In the genomic region with DNA sequence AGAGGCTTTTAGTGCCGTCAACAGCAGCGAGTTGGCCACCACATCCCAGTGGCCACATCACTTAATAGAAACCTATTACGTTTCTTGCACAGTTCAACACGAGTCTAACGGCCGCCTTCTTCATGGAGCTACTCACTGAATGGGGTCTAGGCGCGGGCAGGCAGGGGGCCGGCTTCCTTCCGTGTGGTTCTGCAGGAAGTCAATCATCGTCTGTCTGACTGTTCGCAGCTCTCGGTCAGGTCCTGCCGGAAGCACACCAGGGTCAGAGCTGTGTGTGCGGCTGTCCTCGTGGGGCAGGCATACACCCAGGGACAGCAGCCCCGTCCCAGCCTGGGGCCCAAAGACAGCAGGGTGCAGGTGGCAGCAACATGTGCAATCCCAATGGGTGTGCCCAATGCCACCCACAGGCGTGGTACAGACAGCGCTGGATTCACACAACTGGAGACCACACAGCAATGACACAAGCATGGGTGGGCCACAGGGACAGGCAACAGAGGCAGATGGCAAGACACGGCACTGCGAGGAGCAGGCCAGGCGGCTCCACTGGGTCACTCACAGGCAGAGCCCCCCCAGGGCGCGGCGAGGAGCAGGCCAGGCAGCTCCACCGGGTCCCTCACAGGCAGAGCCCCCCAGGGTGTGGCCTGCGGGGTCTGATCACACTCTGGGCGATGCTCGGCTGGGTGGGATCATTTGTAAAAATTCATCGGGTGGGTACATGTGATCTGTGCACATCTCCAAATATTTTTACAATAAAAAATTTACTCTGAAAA, we compare ENCODE assay signal across 18 cellular contexts. TPM values are rescaled to one million over a fixed set of nuclear protein-coding genes. Genes with fewer than 3 reads are reported as not detected.
"Had no signal": no experiment of that assay in that cellular context is flagged by ENCODE, and none has a peak within 500 bp of the region (broad histone marks: within the 10 kb centered on the region; RNA-seq: fewer than 3 reads in every experiment).

No MANE protein-coding gene starts in this region.

- H3K4me3 Mint-ChIP-seq: activated CD4-positive, alpha-beta T cell treated with anti-CD3 and anti-CD28 coated beads, Interleukin-2, amount 10 ng/mL, durations not matched to agents 24 days and 14 days; activated T-cell treated with anti-CD3 and anti-CD28 coated beads, Interleukin-2, amount 50 U/mL, for 4 hours; endodermal cell; natural killer cell had no signal

- H3K27ac Mint-ChIP-seq: activated CD4-positive, alpha-beta T cell treated with anti-CD3 and anti-CD28 coated beads, Interleukin-2, amount 10 ng/mL, durations not matched to agents 24 days and 14 days; endodermal cell had no signal

- H3K36me3 ChIP-seq: breast epithelium had no signal

- H3K9me3 ChIP-seq: breast epithelium, lower lobe of right lung, prostate gland, right lobe of liver had no signal

- H3K27ac ChIP-seq: breast epithelium, lower lobe of right lung, prostate gland, right lobe of liver, WERI-Rb-1 had no signal

- ATAC-seq: activated T-cell treated with anti-CD3 and anti-CD28 coated beads, Interleukin-2, amount 50 U/mL, for 4 hours; lower lobe of right lung; natural killer cell; right lobe of liver had no signal

- DNase-seq: activated CD4-positive, alpha-beta T cell treated with anti-CD3 and anti-CD28 coated beads, Interleukin-2, amount 10 ng/mL, durations not matched to agents 24 days and 14 days; activated T-cell treated with anti-CD3 and anti-CD28 coated beads, Interleukin-2, amount 50 U/mL, for 4 hours; aorta; dermis blood vessel endothelial cell; endodermal cell; hippocampal formation; lower lobe of right lung; natural killer cell; occipital lobe; right lobe of liver; stimulated activated CD4-positive, alpha-beta T cell treated with anti-CD3 and anti-CD28 coated beads, Interleukin-1b, Interleukin-23, amount 100 ng/mL, for 48 hours; stimulated activated naive CD4-positive, alpha-beta T cell treated with Interleukin-2 at 50 U/mL for 16 hours; trophoblast cell; WERI-Rb-1 had no signal

- H3K4me1 Mint-ChIP-seq: endodermal cell had no signal

- H3K27me3 Mint-ChIP-seq: activated CD4-positive, alpha-beta T cell treated with anti-CD3 and anti-CD28 coated beads, Interleukin-2, amount 10 ng/mL, durations not matched to agents 24 days and 14 days had no signal

- H3K4me1 ChIP-seq: breast epithelium, lower lobe of right lung, prostate gland, right lobe of liver had no signal

- H3K36me3 Mint-ChIP-seq: natural killer cell had no signal

- H3K4me3 ChIP-seq: breast epithelium, lower lobe of right lung, prostate gland, right lobe of liver had no signal

- H3K27me3 ChIP-seq: breast epithelium, right lobe of liver had no signal

- H3K9me3 Mint-ChIP-seq: activated CD4-positive, alpha-beta T cell treated with anti-CD3 and anti-CD28 coated beads, Interleukin-2, amount 10 ng/mL, durations not matched to agents 24 days and 14 days; activated T-cell treated with anti-CD3 and anti-CD28 coated beads, Interleukin-2, amount 50 U/mL, for 4 hours; endodermal cell; natural killer cell had no signal

RNA-seq across cellular contexts. Expression of a gene that starts 19.1 kb away (rescaled TPM):
- total RNA-seq: activated CD4-positive, alpha-beta T cell treated with anti-CD3 and anti-CD28 coated beads, Interleukin-2, amount 10 ng/mL, durations not matched to agents 24 days and 14 days; aorta; breast epithelium; cerebellum; dermis blood vessel endothelial cell; endodermal cell; lower lobe of right lung; occipital lobe; right lobe of liver had no signal
- polyA plus RNA-seq: aorta, esophagus had no signal
